Comparison of ENCODE assay signal across 8 cellular contexts in the genomic region with DNA sequence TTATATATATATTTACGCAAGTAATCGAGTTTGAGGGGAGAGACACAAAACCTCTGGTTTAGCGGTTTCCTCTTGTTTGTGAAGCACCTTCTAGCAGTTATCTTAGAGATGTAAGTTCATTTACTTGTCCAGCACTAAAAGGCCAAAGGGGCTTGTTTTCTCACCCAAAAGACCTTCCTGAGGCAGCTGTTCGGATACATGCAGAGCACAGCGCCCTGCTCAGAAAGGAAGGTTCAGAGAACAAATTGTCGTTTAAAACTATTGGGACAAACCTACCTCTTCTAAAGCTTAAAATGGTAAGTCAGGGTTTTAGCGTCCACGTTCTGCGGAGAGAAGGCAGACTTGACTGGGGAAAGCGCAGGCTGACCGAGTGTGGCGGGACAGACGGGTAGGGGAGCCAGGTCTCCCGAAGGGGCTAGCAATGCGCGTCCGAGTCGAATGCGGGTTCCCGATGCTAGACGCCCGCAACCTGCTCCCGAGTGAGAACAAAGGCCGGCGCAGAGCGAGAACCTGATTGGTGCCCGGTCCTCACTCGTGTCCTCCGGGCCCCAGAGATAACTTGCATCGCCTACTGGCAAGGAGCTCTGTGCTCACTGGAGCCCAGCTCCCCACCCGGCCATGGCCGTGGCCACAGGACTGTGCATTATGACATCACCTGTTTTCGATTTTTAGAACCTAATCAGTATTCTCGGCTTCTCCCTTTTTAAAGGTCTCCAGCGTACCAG. TPM values are rescaled to one million over a fixed set of nuclear protein-coding genes. Genes with fewer than 3 reads are reported as not detected.
DNase-seq lines count a peak whose midpoint lies in the region.

No MANE protein-coding gene starts in this region.

- H3K27me3 ChIP-seq in endocrine pancreas (ENCODE audit: control insufficient read depth, insufficient read depth, low read length), result no peaks in the 10 kb centered on the region
- H3K27me3 ChIP-seq in mesendoderm (ENCODE audit: insufficient read depth, low read length, poor library complexity), result peaks cover 4% of the 10 kb centered on the region

- no peak overlapping the region for H3K27ac ChIP-seq in mesendoderm (ENCODE audit: low read depth, low read length)

- WGBS in mesendoderm (ENCODE audit: extremely low coverage, insufficient coverage, low lambda C conversion rate), result no CpG with 5 or more reads among the region's 35 CpGs

- H3K36me3 ChIP-seq in endocrine pancreas (ENCODE audit: control insufficient read depth, insufficient read depth, low read length) (no peaks in the 10 kb centered on the region), mesendoderm (ENCODE audit: control insufficient read depth, insufficient read depth, low read length) (no peaks in the 10 kb centered on the region)

- H3K9ac ChIP-seq in endocrine pancreas (ENCODE audit: control insufficient read depth, insufficient read depth, low read length) (peak overlapping the region; percentile 50), mesendoderm (ENCODE audit: low read length) (peak overlapping the region; percentile 69)

- H3K4me1 ChIP-seq in endocrine pancreas (ENCODE audit: control insufficient read depth, insufficient read depth, low read length), result peaks cover 20% of the 10 kb centered on the region
- no peaks in the 10 kb centered on the region for H3K4me1 ChIP-seq in mesendoderm (ENCODE audit: control insufficient read depth, low read depth, low read length)

- H3K79me1 ChIP-seq in mesendoderm (ENCODE audit: low read length), result no peaks in the 10 kb centered on the region

- H2AK5ac ChIP-seq in mesendoderm (ENCODE audit: low read length), result no peak overlapping the region

- H2BK5ac ChIP-seq in mesendoderm (ENCODE audit: low read length), result no peak overlapping the region

- no peak overlapping the region for H2BK15ac ChIP-seq in mesendoderm (replicated peaks; ENCODE audit: low read depth)

- no peak overlapping the region for H3K4ac ChIP-seq in mesendoderm (ENCODE audit: low read depth, low read length)

- DNase-seq in Daoy (ENCODE audit: low read depth), result peak; percentile 50
- peak; percentile 23 for DNase-seq in HCEC 1CT
- peak; percentile 73 for DNase-seq in NCI-H2227 (lab: John Stamatoyannopoulos, UW; ENCODE audit: unreplicated experiment)
- DNase-seq in activated CD8-positive, alpha-beta memory T cell treated with anti-CD3 and anti-CD28 coated beads for 4 hours (ENCODE audit: low read depth in 2 of 2), result peak; percentile 10 to 13
- peak; percentile 70 for DNase-seq in mesendoderm
- DNase-seq in stimulated activated CD8-positive, alpha-beta memory T cell treated with anti-CD3 and anti-CD28 coated beads, Interleukin-12 subunit alpha, Interleukin-12 subunit beta, amount 100 ng/mL, for 4 hours (ENCODE audit: low read depth), result peak; percentile 22
- DNase-seq in NCI-H2196 (lab: John Stamatoyannopoulos, UW; ENCODE audit: unreplicated experiment), result no peak

- H4K8ac ChIP-seq in mesendoderm (ENCODE audit: low read depth, low read length), result no peak overlapping the region

- no peak overlapping the region for H2BK120ac ChIP-seq in mesendoderm (ENCODE audit: low read depth, low read length)

- H3K4me2 ChIP-seq in mesendoderm (ENCODE audit: low read length), result peak overlapping the region; percentile 88

- H3K9me3 ChIP-seq in endocrine pancreas (ENCODE audit: control insufficient read depth, low read length), result no peaks in the 10 kb centered on the region

- no peak overlapping the region for H3K23ac ChIP-seq in mesendoderm (ENCODE audit: low read length)

- H3K18ac ChIP-seq in mesendoderm (ENCODE audit: low read length), result peak overlapping the region; percentile 22

- H3K4me3 ChIP-seq in endocrine pancreas (ENCODE audit: control insufficient read depth, insufficient read depth, low read length), result peak overlapping the region; percentile 95
- H3K4me3 ChIP-seq in mesendoderm (ENCODE audit: low read length), result peak overlapping the region; percentile 32

- H3K79me2 ChIP-seq in mesendoderm (ENCODE audit: control insufficient read depth, insufficient read depth, low read length), result no peaks in the 10 kb centered on the region

- H3K56ac ChIP-seq in mesendoderm (ENCODE audit: low read length), result peak overlapping the region; percentile 87

- H4K5ac ChIP-seq in mesendoderm (ENCODE audit: low read length), result no peak overlapping the region

RNA-seq across cellular contexts. Expression of a gene that starts 1.0 kb away (rescaled TPM):
- 2.4 and 4.2 TPM in 2 replicates for total RNA-seq in Daoy (2014; rRNA removed; shearing (Covaris generic))
- 1.5 TPM for polyA plus RNA-seq in mesendoderm (2013, experiment 1 of 2)
- 1.5 TPM for polyA plus RNA-seq in mesendoderm (2013, experiment 2 of 2)
